ENCODE assay signal across 24 cellular contexts in genomic region chr5:133117930-133118445, GRCh38.
DNase-seq lines count a peak whose midpoint lies in the region; ATAC-seq and TF ChIP-seq lines count a peak whose summit lies in the region.
"Had no signal": no experiment of that assay in that cellular context is flagged by ENCODE, and none has a peak within 500 bp of the region (broad histone marks: within the 10 kb centered on the region; RNA-seq: fewer than 3 reads in every experiment).

No MANE protein-coding gene starts in this region.

- no peaks in the 10 kb centered on the region for H3K9me3 Mint-ChIP-seq in activated CD8-positive, alpha-beta memory T cell treated with anti-CD3 and anti-CD28 coated beads, Interleukin-2, amount 10 ng/mL, durations not matched to agents 7 days and 5 days (ENCODE audit: low read depth)
- H3K9me3 Mint-ChIP-seq: CD8-positive, alpha-beta T cell had no signal

- H3K4me3 Mint-ChIP-seq in activated CD8-positive, alpha-beta memory T cell treated with anti-CD3 and anti-CD28 coated beads, Interleukin-2, amount 10 ng/mL, durations not matched to agents 7 days and 5 days: no peak overlapping the region
- H3K4me3 Mint-ChIP-seq: B cell; CD8-positive, alpha-beta T cell had no signal

- H3K27me3 Mint-ChIP-seq in activated CD8-positive, alpha-beta memory T cell treated with anti-CD3 and anti-CD28 coated beads, Interleukin-2, amount 10 ng/mL, durations not matched to agents 7 days and 5 days: no peaks in the 10 kb centered on the region
- H3K27me3 Mint-ChIP-seq: B cell had no signal

- H3K36me3 Mint-ChIP-seq in activated CD8-positive, alpha-beta memory T cell treated with anti-CD3 and anti-CD28 coated beads, Interleukin-2, amount 10 ng/mL, durations not matched to agents 7 days and 5 days: no peaks in the 10 kb centered on the region
- H3K36me3 Mint-ChIP-seq: CD8-positive, alpha-beta T cell had no signal

- H3K36me3 ChIP-seq in hepatocyte (replicated peaks; ENCODE audit: insufficient read depth, low read depth) (no peaks in the 10 kb centered on the region), gastrocnemius medialis (no peaks in the 10 kb centered on the region), esophagus squamous epithelium (no peaks in the 10 kb centered on the region), suprapubic skin (no peaks in the 10 kb centered on the region)

- TF ChIP-seq EP300 in suprapubic skin (IDR thresholded peaks at IDR 0.05): no peak

- H2AFZ ChIP-seq in hepatocyte: no peak overlapping the region
- H2AFZ ChIP-seq: PC-9 had no signal

- intact Hi-C loops in gastrocnemius medialis (cut with DNase I; ENCODE audit: low total_unique reads) (loop anchor here (2.0 kb wide), 2 partner anchors 131 to 167 kb away; no protein-coding TSS in a partner anchor), esophagus squamous epithelium (cut with DNase I) (no loop called here)

- H3K9me3 ChIP-seq in hepatocyte (ENCODE audit: low read depth) (no peaks in the 10 kb centered on the region), gastrocnemius medialis (no peaks in the 10 kb centered on the region), esophagus squamous epithelium (no peaks in the 10 kb centered on the region), suprapubic skin (no peaks in the 10 kb centered on the region)
- H3K9me3 ChIP-seq: Caco-2 had no signal

- CTCF ChIA-PET in activated CD8-positive, alpha-beta memory T cell treated with anti-CD3 and anti-CD28 coated beads, Interleukin-2, amount 10 ng/mL, durations not matched to agents 7 days and 5 days (lab: Charles Lee): no interaction called here
- CTCF ChIA-PET in HEK293T (lab: Yijun Ruan, JAX): interaction anchor here (1.4 to 1.7 kb wide), 3 partner anchors 102 to 169 kb away, joined by 3 to 5 read pairs (median 4); no protein-coding TSS in a partner anchor

- no peaks in the 10 kb centered on the region for H3K27me3 ChIP-seq in hepatocyte
- H3K27me3 ChIP-seq in gastrocnemius medialis: no peaks in the 10 kb centered on the region
- H3K27me3 ChIP-seq in esophagus squamous epithelium: no peaks in the 10 kb centered on the region
- H3K27me3 ChIP-seq in suprapubic skin: no peaks in the 10 kb centered on the region

- H3K4me1 ChIP-seq in hepatocyte (ENCODE audit: insufficient read depth): peaks cover 12% of the 10 kb centered on the region
- peaks cover 59 to 68% of the 10 kb centered on the region in 2 donors for H3K4me1 ChIP-seq in gastrocnemius medialis
- H3K4me1 ChIP-seq in esophagus squamous epithelium: peaks cover 0 to 46% (median 0%) of the 10 kb centered on the region in 3 donors
- peaks cover 10% of the 10 kb centered on the region for H3K4me1 ChIP-seq in suprapubic skin
- H3K4me1 ChIP-seq: Caco-2 had no signal

- no peak overlapping the region for H3K4me2 ChIP-seq in hepatocyte
- H3K4me2 ChIP-seq: PC-9 had no signal

- TF ChIP-seq CTCF in hepatocyte (IDR thresholded peaks at IDR 0.05; ENCODE audit: poor library complexity) (no peak), gastrocnemius medialis (IDR thresholded peaks at IDR 0.05 in 4 of 5, conservative IDR thresholded peaks at IDR 0.05 in 1 of 5) (no peak), esophagus squamous epithelium (IDR thresholded peaks at IDR 0.05) (no peak), suprapubic skin (IDR thresholded peaks at IDR 0.05) (no peak)

- H4K20me1 ChIP-seq in hepatocyte (ENCODE audit: insufficient read depth, poor library complexity, severe bottlenecking): no peaks in the 10 kb centered on the region

- no peak for ATAC-seq in activated CD8-positive, alpha-beta memory T cell treated with anti-CD3 and anti-CD28 coated beads, Interleukin-2, amount 10 ng/mL, durations not matched to agents 7 days and 5 days
- ATAC-seq in gastrocnemius medialis: no peak
- ATAC-seq in HG03135 (IDR thresholded peaks at IDR 0.05; ENCODE audit: unreplicated experiment): no peak
- ATAC-seq: CD8-positive, alpha-beta T cell had no signal

- peak; percentile 33 for DNase-seq in activated CD8-positive, alpha-beta memory T cell treated with anti-CD3 and anti-CD28 coated beads for 24 hours
- no peak for DNase-seq in activated CD8-positive, alpha-beta memory T cell treated with anti-CD3 and anti-CD28 coated beads, Interleukin-2, amount 10 ng/mL, durations not matched to agents 7 days and 5 days
- DNase-seq in HEK293T (ENCODE audit: extremely low spot score): peak; percentile 1
- peak; percentile 46 for DNase-seq in hepatocyte (ENCODE audit: low spot score)
- DNase-seq in gastrocnemius medialis: no peak
- no peak for DNase-seq in esophagus squamous epithelium (lab: John Stamatoyannopoulos, UW)
- no peak for DNase-seq in suprapubic skin (ENCODE audit: low spot score in 2 of 2)
- DNase-seq: Caco-2, GOT3, HCEC 1CT, NCI-H1092, NCI-H1417 treated with DMSO at 0.1 percent for 48 hours, NCI-H1694 treated with DMSO at 0.1 percent for 48 hours, NCI-H2081, NCI-H2227 treated with DMSO at 0.1 percent for 48 hours, NCI-H526 treated with DMSO at 0.1 percent for 48 hours, PC-9, Right ventricle myocardium superior, RPMI8226 had no signal

- POLR2A ChIA-PET in HEK293T (lab: Yijun Ruan, JAX): no interaction called here

- H3K9me2 ChIP-seq in hepatocyte (replicated peaks; ENCODE audit: insufficient read depth): no peaks in the 10 kb centered on the region

- in situ Hi-C loops in gastrocnemius medialis (cut with MboI; ENCODE audit: low sequenced_read_pairs in 4 of 4): loop anchor here in 3 of 4 donors (5.0 to 25.0 kb wide), 3 partner anchors 167 to 744 kb away; no protein-coding TSS in a partner anchor

- H3K79me2 ChIP-seq in hepatocyte: no peaks in the 10 kb centered on the region

- WGBS in hepatocyte (ENCODE audit: low lambda C conversion rate, missing lambda C conversion rate): 72% methylated on average over 8 of the region's 8 CpGs
- whole genome bisulfite sequencing in esophagus squamous epithelium, 2 donors: 86 to 90% methylated on average over 4 to 7 of the region's 8 CpGs
- WGBS in suprapubic skin: 94% methylated on average over 8 of the region's 8 CpGs

- TF ChIP-seq POLR2A in gastrocnemius medialis (IDR thresholded peaks at IDR 0.05): no peak
- no peak for TF ChIP-seq POLR2A in esophagus squamous epithelium (IDR thresholded peaks at IDR 0.05)
- no peak for TF ChIP-seq POLR2A in suprapubic skin (IDR thresholded peaks at IDR 0.05)

- H3K27ac ChIP-seq in hepatocyte: no peak overlapping the region
- peak overlapping the region; percentile 92 to 95 (median 94) for H3K27ac ChIP-seq in gastrocnemius medialis
- H3K27ac ChIP-seq in esophagus squamous epithelium: no peak overlapping the region
- no peak overlapping the region for H3K27ac ChIP-seq in suprapubic skin
- H3K27ac ChIP-seq: 22Rv1, C4-2B, PC-9 had no signal

- H3K4me1 Mint-ChIP-seq in activated CD8-positive, alpha-beta memory T cell treated with anti-CD3 and anti-CD28 coated beads, Interleukin-2, amount 10 ng/mL, durations not matched to agents 7 days and 5 days: no peaks in the 10 kb centered on the region

- H3K27ac Mint-ChIP-seq in activated CD8-positive, alpha-beta memory T cell treated with anti-CD3 and anti-CD28 coated beads, Interleukin-2, amount 10 ng/mL, durations not matched to agents 7 days and 5 days: no peak overlapping the region
- H3K27ac Mint-ChIP-seq: B cell; CD8-positive, alpha-beta T cell had no signal

- no peak overlapping the region for H3K4me3 ChIP-seq in hepatocyte
- H3K4me3 ChIP-seq in gastrocnemius medialis: no peak overlapping the region
- H3K4me3 ChIP-seq in esophagus squamous epithelium: no peak overlapping the region
- no peak overlapping the region for H3K4me3 ChIP-seq in suprapubic skin
- H3K4me3 ChIP-seq: PC-9 had no signal

TF ChIP-seq in HEK293T, 16 proteins besides CTCF, POLR2A, EP300 and RAD21:
- no peak for TF ChIP-seq SP1 (IDR thresholded peaks at IDR 0.05)
- TF ChIP-seq FOXM1 (IDR thresholded peaks at IDR 0.05; ENCODE audit: borderline replicate concordance): no peak
- no peak for TF ChIP-seq FOXK2 (IDR thresholded peaks at IDR 0.05)
- no peak for TF ChIP-seq TARDBP (IDR thresholded peaks at IDR 0.05)
- TF ChIP-seq FOXA1 (IDR thresholded peaks at IDR 0.05): no peak
- no peak for TF ChIP-seq ARNT (IDR thresholded peaks at IDR 0.05)
- no peak for TF ChIP-seq SUZ12 (IDR thresholded peaks at IDR 0.05)
- TF ChIP-seq HDGF (IDR thresholded peaks at IDR 0.05; ENCODE audit: borderline replicate concordance): no peak
- TF ChIP-seq BHLHE40 (IDR thresholded peaks at IDR 0.05; ENCODE audit: borderline replicate concordance): no peak
- no peak for TF ChIP-seq PKNOX1 (IDR thresholded peaks at IDR 0.05)
- TF ChIP-seq ZNF384 (IDR thresholded peaks at IDR 0.05): no peak
- no peak for TF ChIP-seq ELF4 (IDR thresholded peaks at IDR 0.05)
- TF ChIP-seq L3MBTL2 (conservative IDR thresholded peaks at IDR 0.05): no peak
- TF ChIP-seq NFRKB (IDR thresholded peaks at IDR 0.05): no peak
- TF ChIP-seq CTBP1 (IDR thresholded peaks at IDR 0.05; ENCODE audit: borderline replicate concordance): no peak
- TF ChIP-seq LEF1 (IDR thresholded peaks at IDR 0.05; ENCODE audit: borderline replicate concordance): no peak

Comparison
In these comparisons a context has a peak if more than half of its experiments do, and no peak if none do; other contexts are left out.
1. DNase-seq: peak in activated CD8-positive, alpha-beta memory T cell treated with anti-CD3 and anti-CD28 coated beads for 24 hours (single experiment), HEK293T (single experiment) and hepatocyte (single experiment); none in activated CD8-positive, alpha-beta memory T cell treated with anti-CD3 and anti-CD28 coated beads, Interleukin-2, amount 10 ng/mL, durations not matched to agents 7 days and 5 days (single experiment), gastrocnemius medialis (0 of 2), esophagus squamous epithelium (single experiment) and suprapubic skin (0 of 2).
2. H3K27ac ChIP-seq: peak in gastrocnemius medialis (4 of 4); none in hepatocyte (single experiment), esophagus squamous epithelium (0 of 4) and suprapubic skin (single experiment).